1 cellular context compared by ENCODE assay signal in genomic region chrX:46587753-46588171, GRCh38.
TF ChIP-seq lines count a peak whose summit lies in the region.

No MANE protein-coding gene starts in this region.

TF ChIP-seq in IMR-90, 13 proteins besides CTCF, POLR2A, EP300 and RAD21 (continued from another document):
- TF ChIP-seq ELK1 (IDR thresholded peaks at IDR 0.05; ENCODE audit: borderline replicate concordance, low read depth, low read length) (no peak), NFE2L2 (IDR thresholded peaks at IDR 0.05; ENCODE audit: low read depth, low read length) (no peak)
- TF ChIP-seq, protein P1, sequence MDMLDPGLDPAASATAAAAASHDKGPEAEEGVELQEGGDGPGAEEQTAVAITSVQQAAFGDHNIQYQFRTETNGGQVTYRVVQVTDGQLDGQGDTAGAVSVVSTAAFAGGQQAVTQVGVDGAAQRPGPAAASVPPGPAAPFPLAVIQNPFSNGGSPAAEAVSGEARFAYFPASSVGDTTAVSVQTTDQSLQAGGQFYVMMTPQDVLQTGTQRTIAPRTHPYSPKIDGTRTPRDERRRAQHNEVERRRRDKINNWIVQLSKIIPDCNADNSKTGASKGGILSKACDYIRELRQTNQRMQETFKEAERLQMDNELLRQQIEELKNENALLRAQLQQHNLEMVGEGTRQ (IDR thresholded peaks at IDR 0.05; ENCODE audit: low read depth, low read length): no peak
TF ChIP-seq in IMR-90: peak in this region for 0.
